Comparison of ENCODE assay signal across 8 cellular contexts in genomic region chr15:73051811-73052678, GRCh38. TPM values are rescaled to one million over a fixed set of nuclear protein-coding genes. Genes with fewer than 3 reads are reported as not detected.
DNase-seq lines count a peak whose midpoint lies in the region; TF ChIP-seq lines count a peak whose summit lies in the region.

Gene NEO1, plus strand, starts transcription at chr15:73052463. Its CDS starts 213 bp downstream, at chr15:73052676.

- no peaks in the 10 kb centered on the region for H3K36me3 ChIP-seq in H7 (replicated peaks; ENCODE audit: control insufficient read depth, insufficient read depth, low read length)
- H3K36me3 ChIP-seq in adipocyte (ENCODE audit: control insufficient read depth, insufficient read depth, low read length, severe bottlenecking): no peaks in the 10 kb centered on the region
- H3K36me3 ChIP-seq in cardiac muscle cell: no peaks in the 10 kb centered on the region
- H3K36me3 ChIP-seq in ovary: no peaks in the 10 kb centered on the region
- no peaks in the 10 kb centered on the region for H3K36me3 ChIP-seq in testis (ENCODE audit: low read depth, missing control alignments)

- peak within 1 kb of the TSS; percentile 83 for H3K4me3 ChIP-seq in H7 (ENCODE audit: insufficient read depth, low read depth, low read length)
- peak within 1 kb of the TSS; percentile 94 for H3K4me3 ChIP-seq in adipocyte (ENCODE audit: low read length)
- H3K4me3 ChIP-seq in cardiac muscle cell: peak within 1 kb of the TSS; percentile 83
- peak within 1 kb of the TSS; percentile 64 for H3K4me3 ChIP-seq in ovary
- peak within 1 kb of the TSS; percentile 76 to 93 for H3K4me3 ChIP-seq in testis

- H3K9ac ChIP-seq in adipocyte (ENCODE audit: low read length): peak within 1 kb of the TSS; percentile 87

- H3K27ac ChIP-seq in cardiac muscle cell: peak within 1 kb of the TSS; percentile 96
- H3K27ac ChIP-seq in ovary: peak within 1 kb of the TSS; percentile 72 to 96
- H3K27ac ChIP-seq in testis: peak within 1 kb of the TSS; percentile 94

- TF ChIP-seq EP300 in ovary (IDR thresholded peaks at IDR 0.05): no peak

- TF ChIP-seq CTCF in cardiac muscle cell (IDR thresholded peaks at IDR 0.05; ENCODE audit: low read depth, low read length) (no peak), ovary (IDR thresholded peaks at IDR 0.05) (no peak), testis (IDR thresholded peaks at IDR 0.05) (no peak)

- H3K4me1 ChIP-seq in adipocyte (ENCODE audit: control insufficient read depth, insufficient read depth, low read length) (peaks cover 11% of the 10 kb centered on the region), cardiac muscle cell (ENCODE audit: low read depth) (peaks cover 9% of the 10 kb centered on the region), ovary (ENCODE audit: insufficient read depth) (peaks cover 2% of the 10 kb centered on the region), testis (peaks cover 14% of the 10 kb centered on the region)

- H3K9me3 ChIP-seq in adipocyte (ENCODE audit: control insufficient read depth, low read length) (no peaks in the 10 kb centered on the region), cardiac muscle cell (ENCODE audit: low read depth) (no peaks in the 10 kb centered on the region), ovary (no peaks in the 10 kb centered on the region), testis (no peaks in the 10 kb centered on the region)

- peak; percentile 69 for TF ChIP-seq POLR2A in ovary (IDR thresholded peaks at IDR 0.05)
- TF ChIP-seq POLR2A in testis (IDR thresholded peaks at IDR 0.05): no peak

- 0% methylated on average over 40 to 96 of the region's 110 CpGs for WGBS in ovary, 3 donors
- WGBS in testis, 2 donors: 0% methylated on average over 58 of the region's 110 CpGs; no CpG with 5 or more reads in 1 of the 2 donors

- H3K27me3 ChIP-seq in H7 (ENCODE audit: control insufficient read depth, insufficient read depth, low read length) (no peaks in the 10 kb centered on the region), adipocyte (replicated peaks; ENCODE audit: control insufficient read depth, insufficient read depth, low read length) (peaks cover under 1% of the 10 kb centered on the region), cardiac muscle cell (no peaks in the 10 kb centered on the region), ovary (no peaks in the 10 kb centered on the region), testis (no peaks in the 10 kb centered on the region)

- intact Hi-C loops in ovary (cut with DNase I) (loop anchor here in 1 of 4 donors (10.0 kb wide), 1 partner anchor 257 kb away; no protein-coding TSS in a partner anchor), testis (cut with DNase I; ENCODE audit: low total_unique reads) (no loop called here)

- DNase-seq in DMS153 (lab: John Stamatoyannopoulos, UW) (peak; percentile 33), H7 (peak; percentile 97), NCI-H1048 (lab: John Stamatoyannopoulos, UW) (peak; percentile 57), T follicular helper cell (ENCODE audit: low read depth) (peak; percentile 75), adipocyte (ENCODE audit: low read depth) (peak; percentile 93), cardiac muscle cell (ENCODE audit: low read depth in 1 of 2, low spot score in 1 of 2) (peak; percentile 91 to 95), ovary (peak; percentile 89 to 95 (median 93)), testis (peak; percentile 87)

RNA-seq across cellular contexts. Expression of gene NEO1, which starts in this region (rescaled TPM):
- total RNA-seq in H7 (2014; rRNA removed; shearing (Covaris generic)): 26.8 and 28.9 TPM in 2 replicates
- total RNA-seq in cardiac muscle cell (28.2 and 37.4 TPM in 2 replicates), ovary (10 to 100 TPM; 22.8 to 51.3 (median 40.7) TPM), testis (10 to 100 TPM; 42.2 to 57.4 TPM)
- polyA plus RNA-seq in cardiac muscle cell (12.9 and 15.2 TPM in 2 replicates), ovary (10 to 100 TPM; 23.8 to 54.7 TPM), testis (ENCODE audit: insufficient read depth, low read depth, low replicate concordance) (50.2 TPM)

Comparison
In these comparisons a context has a peak if more than half of its experiments do, and no peak if none do; other contexts are left out.
1. Peak in every context shown above with its lines: DNase-seq, H3K4me3 ChIP-seq and H3K27ac ChIP-seq.
2. DNase-seq: peak in every context shown above with its lines; median percentile 97 in H7; 93 in adipocyte; 93 in cardiac muscle cell; 93 in ovary; 87 in testis; 75 in T follicular helper cell; 57 in NCI-H1048; 33 in DMS153.